ENCODE assay signal across 23 cellular contexts in genomic region chr4:37245391-37245954, GRCh38. TPM values are rescaled to one million over a fixed set of nuclear protein-coding genes. Genes with fewer than 3 reads are reported as not detected.
DNase-seq lines count a peak whose midpoint lies in the region; ATAC-seq and TF ChIP-seq lines count a peak whose summit lies in the region.
"Had no signal": no experiment of that assay in that cellular context is flagged by ENCODE, and none has a peak within 500 bp of the region (broad histone marks: within the 10 kb centered on the region; RNA-seq: fewer than 3 reads in every experiment).

No MANE protein-coding gene starts in this region.

- no peaks in the 10 kb centered on the region for H3K36me3 Mint-ChIP-seq in endodermal cell (ENCODE audit: low read depth)
- H3K36me3 Mint-ChIP-seq: stimulated activated effector memory CD8-positive, alpha-beta T cell treated with anti-CD3 and anti-CD28 coated beads, Interleukin-12 subunit alpha, Interleukin-12 subunit beta, amount 100 ng/mL, for 72 hours had no signal

- no peaks in the 10 kb centered on the region for H3K9me3 Mint-ChIP-seq in endodermal cell
- H3K9me3 Mint-ChIP-seq: activated naive CD4-positive, alpha-beta T cell treated with anti-CD3 and anti-CD28 coated beads, Interleukin-2, amount 50 U/mL, for 24 hours; activated T-cell treated with anti-CD3 and anti-CD28 coated beads, Interleukin-2, amount 50 U/mL, for 4 hours; natural killer cell; stimulated activated effector memory CD8-positive, alpha-beta T cell treated with anti-CD3 and anti-CD28 coated beads, Interleukin-12 subunit alpha, Interleukin-12 subunit beta, amount 100 ng/mL, for 72 hours had no signal

- H3K9ac ChIP-seq in endodermal cell (ENCODE audit: extremely low read depth, low read length, poor library complexity, severe bottlenecking) = no peak overlapping the region

- no peak overlapping the region for H3K27ac Mint-ChIP-seq in endodermal cell
- H3K27ac Mint-ChIP-seq: activated CD8-positive, alpha-beta T cell treated with anti-CD3 and anti-CD28 coated beads, Interleukin-2, amount 10 ng/mL, durations not matched to agents 7 days and 5 days; activated naive CD4-positive, alpha-beta T cell treated with anti-CD3 and anti-CD28 coated beads, Interleukin-2, amount 50 U/mL, for 24 hours; natural killer cell; stimulated activated effector memory CD8-positive, alpha-beta T cell treated with anti-CD3 and anti-CD28 coated beads, Interleukin-12 subunit alpha, Interleukin-12 subunit beta, amount 100 ng/mL, for 72 hours had no signal

- H3K36me3 ChIP-seq in cardiac muscle cell (no peaks in the 10 kb centered on the region), endodermal cell (ENCODE audit: control insufficient read depth, insufficient read depth, low read length) (no peaks in the 10 kb centered on the region), mesodermal cell (ENCODE audit: control insufficient read depth, insufficient read depth, low read length) (no peaks in the 10 kb centered on the region)
- H3K36me3 ChIP-seq: gastroesophageal sphincter, right atrium auricular region, transverse colon had no signal

- no peak overlapping the region for H3K27ac ChIP-seq in cardiac muscle cell
- no peak overlapping the region for H3K27ac ChIP-seq in endodermal cell (ENCODE audit: low read depth, low read length)
- no peak overlapping the region for H3K27ac ChIP-seq in mesodermal cell (ENCODE audit: low read depth, low read length, severe bottlenecking)
- H3K27ac ChIP-seq: C4-2B, gastroesophageal sphincter, right atrium auricular region, transverse colon, VCaP had no signal

- H3K27me3 Mint-ChIP-seq in endodermal cell (ENCODE audit: insufficient read depth) = peaks cover 91% of the 10 kb centered on the region

- H3K4me1 ChIP-seq in cardiac muscle cell (ENCODE audit: low read depth) (no peaks in the 10 kb centered on the region), endodermal cell (ENCODE audit: control insufficient read depth, insufficient read depth, low read length) (no peaks in the 10 kb centered on the region), mesodermal cell (ENCODE audit: control insufficient read depth, insufficient read depth, low read length, poor library complexity, severe bottlenecking) (peaks cover 4% of the 10 kb centered on the region)

- intact Hi-C loops in Right ventricle myocardium superior (cut with DNase I) = no loop called here

- DNase-seq in cardiac muscle cell (ENCODE audit: low read depth in 1 of 2, low spot score in 1 of 2) (no peak), Right ventricle myocardium superior (no peak), endodermal cell (peak; percentile 66), KBM-7 (no peak), NCI-H146 treated with DMSO at 0.1 percent for 48 hours (lab: John Stamatoyannopoulos, UW; ENCODE audit: unreplicated experiment) (no peak), NCI-H1930 (lab: John Stamatoyannopoulos, UW) (no peak)
- DNase-seq: activated CD8-positive, alpha-beta T cell treated with anti-CD3 and anti-CD28 coated beads, Interleukin-2, amount 10 ng/mL, durations not matched to agents 7 days and 5 days; activated T-cell treated with anti-CD3 and anti-CD28 coated beads, Interleukin-2, amount 50 U/mL, for 4 hours; DMS79; MV-4-11; natural killer cell; NCI-H2029 treated with DMSO at 0.1 percent for 48 hours had no signal

- H3K4me3 ChIP-seq in cardiac muscle cell = peak overlapping the region; percentile 31
- H3K4me3 ChIP-seq in endodermal cell (ENCODE audit: low read length) = peak overlapping the region; percentile 77
- H3K4me3 ChIP-seq in mesodermal cell (ENCODE audit: extremely low read depth, insufficient read depth, low read length, poor library complexity, severe bottlenecking) = peak overlapping the region; percentile 40

- no peak for ATAC-seq in Right ventricle myocardium superior (ENCODE audit: poor library complexity)
- ATAC-seq in HG03565 (IDR thresholded peaks at IDR 0.05; ENCODE audit: unreplicated experiment) = no peak
- ATAC-seq: activated CD8-positive, alpha-beta T cell treated with anti-CD3 and anti-CD28 coated beads, Interleukin-2, amount 10 ng/mL, durations not matched to agents 7 days and 5 days; gastroesophageal sphincter; natural killer cell; Right ventricle myocardium inferior had no signal

- 0 to 10% methylated on average over 8 to 23 of the region's 23 CpGs for WGBS in endodermal cell (ENCODE audit: insufficient coverage in 1 of 2, insufficient read length in 1 of 2), 2 experiments
- 9 to 13% methylated on average over 15 to 17 of the region's 23 CpGs for WGBS in mesodermal cell (ENCODE audit: insufficient coverage in 2 of 2), 2 experiments

- peaks cover 24% of the 10 kb centered on the region for H3K4me1 Mint-ChIP-seq in endodermal cell
- H3K4me1 Mint-ChIP-seq: natural killer cell; stimulated activated effector memory CD8-positive, alpha-beta T cell treated with anti-CD3 and anti-CD28 coated beads, Interleukin-12 subunit alpha, Interleukin-12 subunit beta, amount 100 ng/mL, for 72 hours had no signal

- in situ Hi-C loops in KBM-7 (cut with MboI; ENCODE audit: low pct_unique_long_range_greater_than_20kb, low sequenced_read_pairs) = no loop called here

- peak overlapping the region; percentile 54 for H3K4me3 Mint-ChIP-seq in endodermal cell
- H3K4me3 Mint-ChIP-seq: activated CD8-positive, alpha-beta T cell treated with anti-CD3 and anti-CD28 coated beads, Interleukin-2, amount 10 ng/mL, durations not matched to agents 7 days and 5 days; activated naive CD4-positive, alpha-beta T cell treated with anti-CD3 and anti-CD28 coated beads, Interleukin-2, amount 50 U/mL, for 24 hours; activated T-cell treated with anti-CD3 and anti-CD28 coated beads, Interleukin-2, amount 50 U/mL, for 4 hours; natural killer cell; stimulated activated effector memory CD8-positive, alpha-beta T cell treated with anti-CD3 and anti-CD28 coated beads, Interleukin-12 subunit alpha, Interleukin-12 subunit beta, amount 100 ng/mL, for 72 hours had no signal

- H3K27me3 ChIP-seq in cardiac muscle cell (peaks cover 99% of the 10 kb centered on the region), endodermal cell (ENCODE audit: control insufficient read depth, insufficient read depth, low read length, poor library complexity, severe bottlenecking) (peaks cover 69% of the 10 kb centered on the region)

- no peaks in the 10 kb centered on the region for H3K9me3 ChIP-seq in cardiac muscle cell (ENCODE audit: low read depth)
- no peaks in the 10 kb centered on the region for H3K9me3 ChIP-seq in endodermal cell (ENCODE audit: control insufficient read depth, low read length)
- H3K9me3 ChIP-seq in mesodermal cell (ENCODE audit: control insufficient read depth, low read length) = no peaks in the 10 kb centered on the region
- H3K9me3 ChIP-seq: gastroesophageal sphincter, right atrium auricular region, transverse colon had no signal

- TF ChIP-seq CTCF in cardiac muscle cell (IDR thresholded peaks at IDR 0.05; ENCODE audit: low read depth, low read length) = no peak
- TF ChIP-seq CTCF in endodermal cell (conservative IDR thresholded peaks at IDR 0.05) = no peak

RNA-seq across cellular contexts. Expression of gene NWD2, which starts 0.9 kb away (rescaled TPM):
- total RNA-seq in cardiac muscle cell (0.06 TPM in 1 of 2 replicates, not detected in the other), Right ventricle myocardium superior (0.03 TPM), endodermal cell (not detected)
- polyA plus RNA-seq in cardiac muscle cell = not detected in 2 replicates
- polyA plus RNA-seq in endodermal cell (2013, experiment 1 of 2) = 0.25 TPM
- polyA plus RNA-seq in endodermal cell (2013, experiment 2 of 2) = 0.12 TPM
- not detected for polyA plus RNA-seq in mesodermal cell (2013, experiment 1 of 2)
- polyA plus RNA-seq in mesodermal cell (2013, experiment 2 of 2) = 0.05 TPM
- total RNA-seq: activated CD8-positive, alpha-beta T cell treated with anti-CD3 and anti-CD28 coated beads, Interleukin-2, amount 10 ng/mL, durations not matched to agents 7 days and 5 days; activated T-cell treated with anti-CD3 and anti-CD28 coated beads, Interleukin-2, amount 50 U/mL, for 4 hours; mammary epithelial cell; natural killer cell had no signal
- polyA plus RNA-seq: mammary epithelial cell had no signal
